Comparison of ENCODE assay signal across 1 cellular context in the genomic region with DNA sequence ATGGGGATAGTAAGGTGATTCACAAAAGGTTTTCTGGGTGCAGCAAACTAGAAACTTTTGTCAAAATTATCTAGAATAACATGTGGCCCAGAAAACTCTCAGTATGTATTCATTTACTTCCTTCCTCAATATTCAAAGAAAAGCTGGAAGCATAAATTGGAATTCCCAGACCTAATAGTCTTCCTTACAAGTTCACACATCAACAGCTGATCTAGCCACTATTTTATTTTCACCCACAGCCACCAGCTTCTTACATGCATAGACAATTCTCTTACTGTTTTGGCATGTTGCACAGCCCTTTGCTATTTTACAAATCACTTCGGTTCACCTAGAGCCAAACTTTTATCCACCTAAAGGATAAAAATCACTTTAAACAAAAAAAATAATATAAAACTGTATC.
TF ChIP-seq lines count a peak whose summit lies in the region.

No MANE protein-coding gene starts in this region.

TF ChIP-seq in HCT116, 20 proteins besides CTCF, POLR2A, EP300 and RAD21:
- TF ChIP-seq, protein P1, sequence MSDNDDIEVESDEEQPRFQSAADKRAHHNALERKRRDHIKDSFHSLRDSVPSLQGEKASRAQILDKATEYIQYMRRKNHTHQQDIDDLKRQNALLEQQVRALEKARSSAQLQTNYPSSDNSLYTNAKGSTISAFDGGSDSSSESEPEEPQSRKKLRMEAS (IDR thresholded peaks at IDR 0.05), result no peak
- TF ChIP-seq EZH2 (IDR thresholded peaks at IDR 0.05) (no peak), ZNF274 (IDR thresholded peaks at IDR 0.05; ENCODE audit: low read depth, low read length) (no peak), POLR2AphosphoS5 (IDR thresholded peaks at IDR 0.05; ENCODE audit: low read depth, low read length) (no peak), TCF7L2 (IDR thresholded peaks at IDR 0.05; ENCODE audit: borderline replicate concordance, extremely low read depth, insufficient read depth, insufficient read length) (no peak), YY1 (IDR thresholded peaks at IDR 0.05; ENCODE audit: extremely low read depth, insufficient replicate concordance, low read depth, low read length) (no peak), FOSL1 (IDR thresholded peaks at IDR 0.05; ENCODE audit: low read depth) (no peak), SP1 (IDR thresholded peaks at IDR 0.05; ENCODE audit: low read depth) (no peak), CEBPB (IDR thresholded peaks at IDR 0.05; ENCODE audit: low read depth) (no peak), SRF (IDR thresholded peaks at IDR 0.05; ENCODE audit: low read depth) (no peak), JUND (IDR thresholded peaks at IDR 0.05) (no peak), ZFX (IDR thresholded peaks at IDR 0.05) (no peak), EGR1 (IDR thresholded peaks at IDR 0.05; ENCODE audit: low read depth) (no peak)
- TF ChIP-seq, protein P2, sequence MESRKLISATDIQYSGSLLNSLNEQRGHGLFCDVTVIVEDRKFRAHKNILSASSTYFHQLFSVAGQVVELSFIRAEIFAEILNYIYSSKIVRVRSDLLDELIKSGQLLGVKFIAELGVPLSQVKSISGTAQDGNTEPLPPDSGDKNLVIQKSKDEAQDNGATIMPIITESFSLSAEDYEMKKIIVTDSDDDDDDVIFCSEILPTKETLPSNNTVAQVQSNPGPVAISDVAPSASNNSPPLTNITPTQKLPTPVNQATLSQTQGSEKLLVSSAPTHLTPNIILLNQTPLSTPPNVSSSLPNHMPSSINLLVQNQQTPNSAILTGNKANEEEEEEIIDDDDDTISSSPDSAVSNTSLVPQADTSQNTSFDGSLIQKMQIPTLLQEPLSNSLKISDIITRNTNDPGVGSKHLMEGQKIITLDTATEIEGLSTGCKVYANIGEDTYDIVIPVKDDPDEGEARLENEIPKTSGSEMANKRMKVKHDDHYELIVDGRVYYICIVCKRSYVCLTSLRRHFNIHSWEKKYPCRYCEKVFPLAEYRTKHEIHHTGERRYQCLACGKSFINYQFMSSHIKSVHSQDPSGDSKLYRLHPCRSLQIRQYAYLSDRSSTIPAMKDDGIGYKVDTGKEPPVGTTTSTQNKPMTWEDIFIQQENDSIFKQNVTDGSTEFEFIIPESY (IDR thresholded peaks at IDR 0.05; ENCODE audit: extremely low read depth, insufficient replicate concordance, low read length), result no peak
TF ChIP-seq in HCT116: peak in this region for 0.
